8 cellular contexts compared by ENCODE assay signal in the genomic region with DNA sequence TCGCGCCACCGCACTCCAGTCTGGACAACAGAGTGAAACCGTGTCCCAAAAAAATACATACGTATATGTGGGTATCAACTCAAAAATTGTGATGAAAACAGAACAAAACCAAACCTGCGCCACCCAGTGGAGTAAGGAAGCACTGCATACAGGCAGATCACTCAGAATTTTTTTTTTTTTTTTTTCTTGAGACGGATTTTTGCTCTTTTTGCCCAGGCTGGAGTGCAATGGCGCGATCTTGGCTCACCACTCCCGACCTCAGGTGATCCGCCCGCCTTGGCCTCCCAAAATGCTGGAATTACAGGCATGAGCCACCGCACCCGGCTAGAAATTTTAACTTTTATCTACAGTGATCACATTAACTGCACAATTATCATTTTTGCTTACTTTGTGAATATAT. TPM values are rescaled to one million over a fixed set of nuclear protein-coding genes. Genes with fewer than 3 reads are reported as not detected.
A peak's percentile ranks its signal among the peaks of the same experiment; 100 is the strongest.
DNase-seq lines count a peak whose midpoint lies in the region; ATAC-seq lines count a peak whose summit lies in the region.

No MANE protein-coding gene starts in this region.

- no peak overlapping the region for H3K4me3 Mint-ChIP-seq in effector memory CD8-positive, alpha-beta T cell
- H3K4me3 Mint-ChIP-seq in naive B cell, result no peak overlapping the region

- H3K27me3 Mint-ChIP-seq in effector memory CD8-positive, alpha-beta T cell, result no peaks in the 10 kb centered on the region
- H3K27me3 Mint-ChIP-seq in naive B cell, result no peaks in the 10 kb centered on the region

- no peaks in the 10 kb centered on the region for H3K36me3 ChIP-seq in MG63

- no peaks in the 10 kb centered on the region for H3K4me1 Mint-ChIP-seq in effector memory CD8-positive, alpha-beta T cell (ENCODE audit: low read depth in 2 of 2)
- H3K4me1 Mint-ChIP-seq in naive B cell, result peaks cover 0 to 6% (median 0%) of the 10 kb centered on the region in 3 donors

- no peaks in the 10 kb centered on the region for H3K9me3 ChIP-seq in MG63

- H3K9me3 Mint-ChIP-seq in effector memory CD8-positive, alpha-beta T cell, result no peaks in the 10 kb centered on the region
- H3K9me3 Mint-ChIP-seq in naive B cell, result no peaks in the 10 kb centered on the region

- peak overlapping the region; percentile 26 for H3K4me3 ChIP-seq in MG63

- peak; percentile 22 for DNase-seq in NCI-H1694 (lab: John Stamatoyannopoulos, UW)
- DNase-seq in NCI-H1694 treated with DMSO at 0.1 percent for 48 hours (lab: John Stamatoyannopoulos, UW), result no peak
- peak; percentile 35 for DNase-seq in MG63
- DNase-seq in activated CD4-positive, alpha-beta T cell treated with anti-CD3 and anti-CD28 coated beads, Interleukin-2, amount 50 U/mL, for 48 hours, result peak; percentile 81 to 85
- peak; percentile 59 to 70 (median 64) for DNase-seq in effector memory CD8-positive, alpha-beta T cell
- DNase-seq in naive B cell, result peak; percentile 45
- DNase-seq in stimulated activated CD8-positive, alpha-beta memory T cell treated with anti-CD3 and anti-CD28 coated beads, Interleukin-7, amount 100 ng/mL, for 4 hours (ENCODE audit: low read depth in 2 of 2), result peak; percentile 30 to 49
- DNase-seq in GM19238 (ENCODE audit: insufficient read length, low spot score), result no peak

- H3K36me3 Mint-ChIP-seq in effector memory CD8-positive, alpha-beta T cell (ENCODE audit: insufficient read depth), result peaks cover 7% of the 10 kb centered on the region
- no peaks in the 10 kb centered on the region for H3K36me3 Mint-ChIP-seq in naive B cell

- H3K27ac Mint-ChIP-seq in effector memory CD8-positive, alpha-beta T cell, result no peak overlapping the region
- H3K27ac Mint-ChIP-seq in naive B cell, result peak overlapping the region in 1 of 6 donors; percentile 20

- ATAC-seq in effector memory CD8-positive, alpha-beta T cell (replicated peaks), result peak; percentile 49
- no peak for ATAC-seq in naive B cell (ENCODE audit: low read depth in 2 of 2)

- no peaks in the 10 kb centered on the region for H3K27me3 ChIP-seq in MG63

RNA-seq across cellular contexts. Expression of a gene that starts 9.1 kb away (rescaled TPM):
- not detected in 2 replicates for total RNA-seq in MG63 (2014; rRNA removed; shearing (Covaris generic); ENCODE audit: low replicate concordance)
- not detected for polyA plus RNA-seq in naive B cell (ENCODE audit: low read depth in 6 of 6)

Comparison
In these comparisons a context has a peak if more than half of its experiments do, and no peak if none do; other contexts are left out.
1. DNase-seq: peak in NCI-H1694 (single experiment), MG63 (single experiment), activated CD4-positive, alpha-beta T cell treated with anti-CD3 and anti-CD28 coated beads, Interleukin-2, amount 50 U/mL, for 48 hours (2 of 2), effector memory CD8-positive, alpha-beta T cell (3 of 3), naive B cell (single experiment) and stimulated activated CD8-positive, alpha-beta memory T cell treated with anti-CD3 and anti-CD28 coated beads, Interleukin-7, amount 100 ng/mL, for 4 hours (2 of 2); none in NCI-H1694 treated with DMSO at 0.1 percent for 48 hours (single experiment) and GM19238 (single experiment).